Comparison of ENCODE assay signal across 29 cellular contexts in genomic region chr12:89359615-89360014, GRCh38.
"Had no signal": no experiment of that assay in that cellular context is flagged by ENCODE, and none has a peak within 500 bp of the region (broad histone marks: within the 10 kb centered on the region; RNA-seq: fewer than 3 reads in every experiment).

No MANE protein-coding gene starts in this region.

- H3K27ac ChIP-seq: ascending aorta, coronary artery, dorsolateral prefrontal cortex, esophagus muscularis mucosa, foreskin keratinocyte, gastrocnemius medialis, heart left ventricle had no signal

- H3K27me3 Mint-ChIP-seq: activated CD4-positive, alpha-beta memory T cell treated with anti-CD3 and anti-CD28 coated beads, Interleukin-2, amount 10 ng/mL, durations not matched to agents 7 days and 5 days; activated CD4-positive, alpha-beta T cell treated with anti-CD3 and anti-CD28 coated beads, Interleukin-2, amount 10 ng/mL, durations not matched to agents 7 days and 5 days; central memory CD8-positive, alpha-beta T cell; dendritic cell treated with granulocyte-macrophage colony-stimulating factor and Interleukin-4, amounts not matched to agents 40 ng/mL and 50 ng/mL, for 4 days had no signal

- H3K9me3 Mint-ChIP-seq: activated CD4-positive, alpha-beta memory T cell treated with anti-CD3 and anti-CD28 coated beads, Interleukin-2, amount 10 ng/mL, durations not matched to agents 7 days and 5 days; activated CD4-positive, alpha-beta T cell treated with anti-CD3 and anti-CD28 coated beads, Interleukin-2, amount 10 ng/mL, durations not matched to agents 7 days and 5 days; activated naive CD4-positive, alpha-beta T cell treated with anti-CD3 and anti-CD28 coated beads, Interleukin-2, amount 10 ng/mL, durations not matched to agents 7 days and 5 days; activated naive CD4-positive, alpha-beta T cell treated with anti-CD3 and anti-CD28 coated beads, Interleukin-2, amount 50 U/mL, for 72 hours; activated naive CD8-positive, alpha-beta T cell treated with anti-CD3 and anti-CD28 coated beads, Interleukin-2, amount 10 ng/mL, durations not matched to agents 7 days and 5 days; activated T-cell treated with anti-CD3 and anti-CD28 coated beads, Interleukin-2, amount 50 U/mL, for 24 hours; activated T-cell treated with anti-CD3 and anti-CD28 coated beads, Interleukin-2, amount 50 U/mL, for 72 hours; brain; central memory CD8-positive, alpha-beta T cell; dendritic cell treated with granulocyte-macrophage colony-stimulating factor and Interleukin-4, amounts not matched to agents 40 ng/mL and 50 ng/mL, for 4 days; endodermal cell had no signal

- H3K36me3 ChIP-seq: gastrocnemius medialis had no signal

- ATAC-seq: activated CD4-positive, alpha-beta T cell treated with anti-CD3 and anti-CD28 coated beads for 36 hours; activated naive CD4-positive, alpha-beta T cell treated with anti-CD3 and anti-CD28 coated beads, Interleukin-2, amount 50 U/mL, for 72 hours; activated T-cell treated with anti-CD3 and anti-CD28 coated beads, Interleukin-2, amount 50 U/mL, for 72 hours; foreskin keratinocyte; gastrocnemius medialis; heart left ventricle had no signal

- H3K4me3 ChIP-seq: ascending aorta, coronary artery, dorsolateral prefrontal cortex, esophagus muscularis mucosa, gastrocnemius medialis, heart left ventricle had no signal

- DNase-seq: activated CD4-positive, alpha-beta memory T cell treated with anti-CD3 and anti-CD28 coated beads, Interleukin-2, amount 10 ng/mL, durations not matched to agents 7 days and 5 days; activated CD4-positive, alpha-beta T cell treated with anti-CD3 and anti-CD28 coated beads for 36 hours; activated CD4-positive, alpha-beta T cell treated with anti-CD3 and anti-CD28 coated beads, Interleukin-2, amount 10 ng/mL, durations not matched to agents 7 days and 5 days; activated CD4-positive, alpha-beta T cell treated with anti-CD3 and anti-CD28 coated beads, Interleukin-2, amount 50 U/mL, for 4 hours; activated CD4-positive, CD25-positive, alpha-beta regulatory T cell; activated CD4-positive, CD25-positive, alpha-beta regulatory T cell treated with anti-CD3 and anti-CD28 coated beads, Interleukin-2, amount 50 U/mL, for 72 hours; activated CD8-positive, alpha-beta memory T cell treated with anti-CD3 and anti-CD28 coated beads, Interleukin-2, amount 50 U/mL, for 48 hours; activated gamma-delta T cell; activated naive CD4-positive, alpha-beta T cell; activated naive CD4-positive, alpha-beta T cell treated with anti-CD3 and anti-CD28 coated beads, Interleukin-2, amount 10 ng/mL, durations not matched to agents 7 days and 5 days; activated naive CD8-positive, alpha-beta T cell treated with anti-CD3 and anti-CD28 coated beads, Interleukin-2, amount 10 ng/mL, durations not matched to agents 7 days and 5 days; activated T-cell treated with anti-CD3 and anti-CD28 coated beads for 4 hours; activated T-cell treated with anti-CD3 and anti-CD28 coated beads, Interleukin-2, amount 50 U/mL, for 24 hours; activated T-cell treated with anti-CD3 and anti-CD28 coated beads, Interleukin-2, amount 50 U/mL, for 72 hours; dorsolateral prefrontal cortex; effector memory CD4-positive, alpha-beta T cell; endodermal cell; foreskin keratinocyte; gastrocnemius medialis; glutamatergic neuron; heart left ventricle; T-helper 2 cell had no signal

- H3K27me3 ChIP-seq: ascending aorta, dorsolateral prefrontal cortex, esophagus muscularis mucosa, foreskin keratinocyte, heart left ventricle had no signal

- H3K36me3 Mint-ChIP-seq: activated naive CD4-positive, alpha-beta T cell treated with anti-CD3 and anti-CD28 coated beads, Interleukin-2, amount 10 ng/mL, durations not matched to agents 7 days and 5 days; activated naive CD4-positive, alpha-beta T cell treated with anti-CD3 and anti-CD28 coated beads, Interleukin-2, amount 50 U/mL, for 72 hours had no signal

- H3K27ac Mint-ChIP-seq: activated CD4-positive, alpha-beta memory T cell treated with anti-CD3 and anti-CD28 coated beads, Interleukin-2, amount 10 ng/mL, durations not matched to agents 7 days and 5 days; activated CD4-positive, alpha-beta T cell treated with anti-CD3 and anti-CD28 coated beads for 36 hours; activated CD4-positive, alpha-beta T cell treated with anti-CD3 and anti-CD28 coated beads, Interleukin-2, amount 10 ng/mL, durations not matched to agents 7 days and 5 days; activated naive CD4-positive, alpha-beta T cell treated with anti-CD3 and anti-CD28 coated beads, Interleukin-2, amount 10 ng/mL, durations not matched to agents 7 days and 5 days; activated naive CD4-positive, alpha-beta T cell treated with anti-CD3 and anti-CD28 coated beads, Interleukin-2, amount 50 U/mL, for 72 hours; activated naive CD8-positive, alpha-beta T cell treated with anti-CD3 and anti-CD28 coated beads, Interleukin-2, amount 10 ng/mL, durations not matched to agents 7 days and 5 days; activated T-cell treated with anti-CD3 and anti-CD28 coated beads, Interleukin-2, amount 50 U/mL, for 24 hours; activated T-cell treated with anti-CD3 and anti-CD28 coated beads, Interleukin-2, amount 50 U/mL, for 72 hours; brain; dendritic cell treated with granulocyte-macrophage colony-stimulating factor and Interleukin-4, amounts not matched to agents 40 ng/mL and 50 ng/mL, for 4 days; endodermal cell had no signal

- H3K4me3 Mint-ChIP-seq: activated CD4-positive, alpha-beta memory T cell treated with anti-CD3 and anti-CD28 coated beads, Interleukin-2, amount 10 ng/mL, durations not matched to agents 7 days and 5 days; activated CD4-positive, alpha-beta T cell treated with anti-CD3 and anti-CD28 coated beads for 36 hours; activated CD4-positive, alpha-beta T cell treated with anti-CD3 and anti-CD28 coated beads, Interleukin-2, amount 10 ng/mL, durations not matched to agents 7 days and 5 days; activated naive CD4-positive, alpha-beta T cell treated with anti-CD3 and anti-CD28 coated beads, Interleukin-2, amount 10 ng/mL, durations not matched to agents 7 days and 5 days; activated naive CD8-positive, alpha-beta T cell treated with anti-CD3 and anti-CD28 coated beads, Interleukin-2, amount 10 ng/mL, durations not matched to agents 7 days and 5 days; activated T-cell treated with anti-CD3 and anti-CD28 coated beads, Interleukin-2, amount 50 U/mL, for 24 hours; activated T-cell treated with anti-CD3 and anti-CD28 coated beads, Interleukin-2, amount 50 U/mL, for 72 hours; brain; central memory CD8-positive, alpha-beta T cell; dendritic cell treated with granulocyte-macrophage colony-stimulating factor and Interleukin-4, amounts not matched to agents 40 ng/mL and 50 ng/mL, for 4 days; endodermal cell had no signal
